13 cellular contexts compared by ENCODE assay signal in the genomic region with DNA sequence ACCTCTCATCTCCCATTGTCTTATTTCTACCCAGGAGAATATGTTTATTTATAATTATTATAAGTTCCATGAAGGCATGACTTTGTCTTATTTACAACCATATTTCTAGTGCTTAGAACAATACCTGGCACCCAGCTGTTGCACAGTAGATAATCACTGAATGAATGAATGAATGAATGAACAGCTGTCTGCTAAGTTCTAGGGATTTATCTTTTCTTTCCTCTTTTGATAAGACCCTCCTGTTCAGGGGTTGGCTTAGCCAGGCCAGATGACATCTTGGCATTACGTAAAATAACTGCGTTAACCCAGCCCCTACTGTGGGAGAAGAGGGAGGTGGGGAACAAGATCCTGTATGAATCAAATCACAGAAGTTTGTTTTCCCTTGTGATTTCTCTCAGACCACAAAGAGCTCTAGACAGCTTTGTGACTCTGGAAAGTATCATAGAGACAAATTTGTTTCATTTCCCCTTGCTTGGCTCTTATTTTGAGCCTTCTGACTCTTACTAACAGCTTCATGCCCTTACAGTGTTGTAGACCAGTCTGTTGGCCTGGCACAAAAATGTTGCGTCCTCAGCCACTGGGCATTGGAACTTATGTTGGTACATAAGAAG. TPM values are rescaled to one million over a fixed set of nuclear protein-coding genes. Genes with fewer than 3 reads are reported as not detected.
DNase-seq lines count a peak whose midpoint lies in the region; ATAC-seq, FAIRE-seq and TF ChIP-seq lines count a peak whose summit lies in the region.
"Had no signal": no experiment of that assay in that cellular context is flagged by ENCODE, and none has a peak within 500 bp of the region (broad histone marks: within the 10 kb centered on the region; RNA-seq: fewer than 3 reads in every experiment).

No MANE protein-coding gene starts in this region.

- no peak overlapping the region for H2AFZ ChIP-seq in HepG2 (ENCODE audit: low read length)

- no peak overlapping the region for H3K4me2 ChIP-seq in HepG2 (ENCODE audit: low read depth, low read length)

- H3K79me2 ChIP-seq in HepG2 (ENCODE audit: insufficient read depth, low read length) = no peaks in the 10 kb centered on the region

- no peaks in the 10 kb centered on the region for H3K27me3 Mint-ChIP-seq in stimulated activated memory B cell treated with anti-CD40 and anti-IgM and Interleukin-4, amounts not matched to agents 10 μg/mL and 1 μg/mL and 100 μg/mL, for 72 hours

- no peak for TF ChIP-seq POLR2A in HepG2 (IDR thresholded peaks at IDR 0.05; ENCODE audit: insufficient read depth in 1 of 2, low read depth in 2 of 2, low read length in 2 of 2)

- BruUV-seq in HepG2 (replicated peaks; lab: Mats Ljungman, UMichigan) = no TSS peak

- DNase-seq in HepG2 (ENCODE audit: low spot score) (no peak), D721Med (ENCODE audit: insufficient read length, low spot score) (no peak), glomerular visceral epithelial cell (ENCODE audit: extremely low spot score) (no peak)
- DNase-seq: left colon, NCI-H2171, T1000 had no signal

- no peak overlapping the region for H3K27ac ChIP-seq in HepG2 (ENCODE audit: extremely low read length, insufficient read depth, low read length)
- H3K27ac ChIP-seq: gastroesophageal sphincter had no signal

- POLR2A ChIA-PET in HepG2 (lab: Yijun Ruan, JAX) = interaction anchor here (0.8 kb wide), 1 partner anchor 8 kb away, joined by 3 read pairs; the partner anchor contains the start of gene ZNF862

- no peak for FAIRE-seq in HepG2 (lab: Jason Lieb, UNC)
- no peak for FAIRE-seq in D721Med (lab: Jason Lieb, UNC)
- FAIRE-seq: H1, RCC 7860 had no signal

- no peaks in the 10 kb centered on the region for H3K36me3 Mint-ChIP-seq in stimulated activated memory B cell treated with anti-CD40 and anti-IgM and Interleukin-4, amounts not matched to agents 10 μg/mL and 1 μg/mL and 100 μg/mL, for 72 hours

- no peaks in the 10 kb centered on the region for H3K4me1 ChIP-seq in HepG2 (ENCODE audit: insufficient read depth, low read length)

- peak overlapping the region; percentile 70 for H3K27ac Mint-ChIP-seq in stimulated activated memory B cell treated with anti-CD40 and anti-IgM and Interleukin-4, amounts not matched to agents 10 μg/mL and 1 μg/mL and 100 μg/mL, for 72 hours

- peak overlapping the region; percentile 11 for H3K4me3 Mint-ChIP-seq in stimulated activated memory B cell treated with anti-CD40 and anti-IgM and Interleukin-4, amounts not matched to agents 10 μg/mL and 1 μg/mL and 100 μg/mL, for 72 hours

- no peaks in the 10 kb centered on the region for H3K9me3 Mint-ChIP-seq in stimulated activated memory B cell treated with anti-CD40 and anti-IgM and Interleukin-4, amounts not matched to agents 10 μg/mL and 1 μg/mL and 100 μg/mL, for 72 hours

- TF ChIP-seq EP300 in HepG2 (IDR thresholded peaks at IDR 0.05; ENCODE audit: low read depth in 2 of 2, low read length in 2 of 2) = no peak
- no peak for TF ChIP-seq EP300 in HepG2 (CRISPR knock-in tag; IDR thresholded peaks at IDR 0.05; ENCODE audit: borderline replicate concordance)

- no peak overlapping the region for H3K9ac ChIP-seq in HepG2 (ENCODE audit: insufficient read depth, low read depth, low read length)

- H4K20me1 ChIP-seq in HepG2 (ENCODE audit: insufficient read depth, low read length) = no peaks in the 10 kb centered on the region

- in situ Hi-C loops in HepG2 (cut with HindIII; ENCODE audit: extremely low pct_ligation_motif_present, low pct_unique_long_range_greater_than_20kb) = no loop called here

- no peaks in the 10 kb centered on the region for H3K9me3 ChIP-seq in HepG2 (ENCODE audit: low read length)
- H3K9me3 ChIP-seq: gastroesophageal sphincter had no signal

- CTCF ChIA-PET in HepG2 (lab: Yijun Ruan, JAX; ENCODE audit: low intra/inter-chr PET ratio, low total read pairs) = no interaction called here

- peaks cover 20% of the 10 kb centered on the region for H3K4me1 Mint-ChIP-seq in stimulated activated memory B cell treated with anti-CD40 and anti-IgM and Interleukin-4, amounts not matched to agents 10 μg/mL and 1 μg/mL and 100 μg/mL, for 72 hours

- H3K4me3 ChIP-seq in HepG2 (replicated peaks in 1 of 3; ENCODE audit: insufficient read depth in 1 of 3, low read depth in 2 of 3, low read length in 3 of 3) = no peak overlapping the region
- H3K4me3 ChIP-seq: gastroesophageal sphincter had no signal

- TF ChIP-seq CTCF in HepG2 (CRISPR knock-in tag; IDR thresholded peaks at IDR 0.05) = no peak
- TF ChIP-seq CTCF in D721Med (IDR thresholded peaks at IDR 0.05; ENCODE audit: insufficient read depth, missing control alignments) = no peak

- TF ChIP-seq RAD21 in HepG2 (CRISPR knock-in tag; IDR thresholded peaks at IDR 0.05) = no peak

- ATAC-seq in GM19025 (IDR thresholded peaks at IDR 0.05; ENCODE audit: low read depth, unreplicated experiment) (peak; percentile 68), GM21786 (IDR thresholded peaks at IDR 0.05; ENCODE audit: unreplicated experiment) (peak; percentile 92), HG03342 (IDR thresholded peaks at IDR 0.05; ENCODE audit: unreplicated experiment) (peak; percentile 90), HepG2 (no peak)
- ATAC-seq in stimulated activated memory B cell treated with anti-CD40 and anti-IgM and Interleukin-4, amounts not matched to agents 10 μg/mL and 1 μg/mL and 100 μg/mL, for 72 hours = peak; percentile 95
- ATAC-seq: gastroesophageal sphincter, left colon had no signal

- H3K36me3 ChIP-seq in HepG2 (replicated peaks in 1 of 2; ENCODE audit: control insufficient read depth in 1 of 2, insufficient read depth in 2 of 2, low read length in 2 of 2) = no peaks in the 10 kb centered on the region

- peaks cover 0 to 29% of the 10 kb centered on the region in 2 experiments; a peak in 3 of 5 replicates for H3K27me3 ChIP-seq in HepG2 (ENCODE audit: control insufficient read depth in 1 of 2, insufficient read depth in 2 of 2, low read length in 2 of 2)
- H3K27me3 ChIP-seq: gastroesophageal sphincter had no signal

- 76% methylated on average over 3 of the region's 3 CpGs for WGBS in HepG2 (ENCODE audit: low lambda C conversion rate)

- intact Hi-C loops in HepG2 (cut with micrococcal nuclease; ENCODE audit: unreplicated experiment) = no loop called here

TF ChIP-seq in HepG2, 621 proteins besides CTCF, POLR2A, EP300 and RAD21:
- TF ChIP-seq CCAR2 (optimal IDR thresholded peaks at IDR 0.05; ENCODE audit: low read depth, low read length) (no peak), HDAC6 (IDR thresholded peaks at IDR 0.05; ENCODE audit: low read depth, low read length) (no peak), NFE2 (CRISPR knock-in tag; IDR thresholded peaks at IDR 0.05) (no peak), ZNF530 (CRISPR knock-in tag; IDR thresholded peaks at IDR 0.05; ENCODE audit: low read depth) (no peak), ZNF557 (CRISPR knock-in tag; IDR thresholded peaks at IDR 0.05) (no peak), ZNF329 (CRISPR knock-in tag; IDR thresholded peaks at IDR 0.05; ENCODE audit: low read depth) (no peak)
TF ChIP-seq in HepG2: peak in this region for 0.

RNA-seq across cellular contexts. Expression of gene ZNF862, which starts 8.4 kb away (rescaled TPM):
- total RNA-seq in HepG2 (2016; rRNA removed; fragmentation: Illumina TruSeq; extraction: Trizol) = 0.89 and 1.0 TPM in 2 replicates
- total RNA-seq in HepG2 (2016; cell fraction: cytosol; rRNA removed; fragmentation: Illumina TruSeq; extraction: Trizol; ENCODE audit: low read depth) = 0.10 and 0.35 TPM in 2 replicates
- total RNA-seq in HepG2 (2016; cell fraction: insoluble cytoplasmic fraction; rRNA removed; fragmentation: Illumina TruSeq; extraction: Trizol) = 0.67 and 0.80 TPM in 2 replicates
- total RNA-seq in HepG2 (2016; cell fraction: membrane; rRNA removed; fragmentation: Illumina TruSeq; extraction: Trizol) = 0.46 and 0.55 TPM in 2 replicates
- total RNA-seq in HepG2 (2016; cell fraction: nucleus; rRNA removed; fragmentation: Illumina TruSeq; extraction: Trizol) = 2.0 TPM in 2 replicates
- 2.0 and 2.8 TPM in 2 replicates for polyA plus RNA-seq in HepG2 (2011; rRNA removed)
- 1.0 and 1.3 TPM in 2 replicates for polyA plus RNA-seq in HepG2 (2011; cell fraction: cytosol; rRNA removed)
- 7.1 and 8.7 TPM in 2 replicates for polyA plus RNA-seq in HepG2 (2011; cell fraction: nucleus; rRNA removed)
- polyA plus RNA-seq in HepG2 (2012) = 0.76 and 1.6 TPM in 2 replicates
- 0.25 and 0.28 TPM in 2 replicates for polyA plus RNA-seq in HepG2 (2016; cell fraction: cytosol; fragmentation: Illumina TruSeq; extraction: Trizol; ENCODE audit: low read depth)
- 0.27 and 0.70 TPM in 2 replicates for polyA plus RNA-seq in HepG2 (2016; cell fraction: insoluble cytoplasmic fraction; fragmentation: Illumina TruSeq; extraction: Trizol; ENCODE audit: low read depth)
- 0.29 and 0.43 TPM in 2 replicates for polyA plus RNA-seq in HepG2 (2016; cell fraction: membrane; fragmentation: Illumina TruSeq; extraction: Trizol; ENCODE audit: low read depth)
- polyA plus RNA-seq in HepG2 (2016; cell fraction: nucleus; fragmentation: Illumina TruSeq; extraction: Trizol; ENCODE audit: insufficient read depth, low read depth) = 1.9 and 2.0 TPM in 2 replicates
- 2.0 and 5.0 TPM in 2 replicates for polyA minus RNA-seq in HepG2 (2011; rRNA and poly(A)+ RNA removed; ENCODE audit: low replicate concordance)
- polyA minus RNA-seq in HepG2 (2011; cell fraction: cytosol; rRNA and poly(A)+ RNA removed) = 0.59 and 1.2 TPM in 2 replicates
- polyA minus RNA-seq in HepG2 (2011; cell fraction: nucleus; rRNA and poly(A)+ RNA removed) = 6.6 and 10.3 TPM in 2 replicates

RNA-seq across cellular contexts. Expression of gene ATP6V0E2, which starts 27.2 kb away (rescaled TPM):
- total RNA-seq in HepG2 (2016; rRNA removed; fragmentation: Illumina TruSeq; extraction: Trizol) = 142 and 203 TPM in 2 replicates
- total RNA-seq in HepG2 (2016; cell fraction: cytosol; rRNA removed; fragmentation: Illumina TruSeq; extraction: Trizol; ENCODE audit: low read depth) = 120 and 162 TPM in 2 replicates
- 117 and 216 TPM in 2 replicates for total RNA-seq in HepG2 (2016; cell fraction: insoluble cytoplasmic fraction; rRNA removed; fragmentation: Illumina TruSeq; extraction: Trizol)
- total RNA-seq in HepG2 (2016; cell fraction: membrane; rRNA removed; fragmentation: Illumina TruSeq; extraction: Trizol) = 244 and 302 TPM in 2 replicates
- total RNA-seq in HepG2 (2016; cell fraction: nucleus; rRNA removed; fragmentation: Illumina TruSeq; extraction: Trizol) = 121 and 139 TPM in 2 replicates
- 32.9 and 36.8 TPM in 2 replicates for polyA plus RNA-seq in HepG2 (2011; rRNA removed)
- 39.7 and 73.9 TPM in 2 replicates for polyA plus RNA-seq in HepG2 (2011; cell fraction: cytosol; rRNA removed)
- polyA plus RNA-seq in HepG2 (2011; cell fraction: nucleus; rRNA removed) = 47.4 and 51.5 TPM in 2 replicates
- 44.9 and 47.0 TPM in 2 replicates for polyA plus RNA-seq in HepG2 (2012)
- 173 and 241 TPM in 2 replicates for polyA plus RNA-seq in HepG2 (2016; cell fraction: cytosol; fragmentation: Illumina TruSeq; extraction: Trizol; ENCODE audit: low read depth)
- 167 and 202 TPM in 2 replicates for polyA plus RNA-seq in HepG2 (2016; cell fraction: insoluble cytoplasmic fraction; fragmentation: Illumina TruSeq; extraction: Trizol; ENCODE audit: low read depth)
- 293 and 346 TPM in 2 replicates for polyA plus RNA-seq in HepG2 (2016; cell fraction: membrane; fragmentation: Illumina TruSeq; extraction: Trizol; ENCODE audit: low read depth)
- polyA plus RNA-seq in HepG2 (2016; cell fraction: nucleus; fragmentation: Illumina TruSeq; extraction: Trizol; ENCODE audit: insufficient read depth, low read depth) = 253 and 256 TPM in 2 replicates
- 0.58 and 74.0 TPM in 2 replicates for polyA minus RNA-seq in HepG2 (2011; rRNA and poly(A)+ RNA removed; ENCODE audit: low replicate concordance)
- 30.3 and 36.1 TPM in 2 replicates for polyA minus RNA-seq in HepG2 (2011; cell fraction: cytosol; rRNA and poly(A)+ RNA removed)
- polyA minus RNA-seq in HepG2 (2011; cell fraction: nucleus; rRNA and poly(A)+ RNA removed) = 14.4 and 15.7 TPM in 2 replicates
